Comparison of ENCODE assay signal across 8 cellular contexts in the genomic region with DNA sequence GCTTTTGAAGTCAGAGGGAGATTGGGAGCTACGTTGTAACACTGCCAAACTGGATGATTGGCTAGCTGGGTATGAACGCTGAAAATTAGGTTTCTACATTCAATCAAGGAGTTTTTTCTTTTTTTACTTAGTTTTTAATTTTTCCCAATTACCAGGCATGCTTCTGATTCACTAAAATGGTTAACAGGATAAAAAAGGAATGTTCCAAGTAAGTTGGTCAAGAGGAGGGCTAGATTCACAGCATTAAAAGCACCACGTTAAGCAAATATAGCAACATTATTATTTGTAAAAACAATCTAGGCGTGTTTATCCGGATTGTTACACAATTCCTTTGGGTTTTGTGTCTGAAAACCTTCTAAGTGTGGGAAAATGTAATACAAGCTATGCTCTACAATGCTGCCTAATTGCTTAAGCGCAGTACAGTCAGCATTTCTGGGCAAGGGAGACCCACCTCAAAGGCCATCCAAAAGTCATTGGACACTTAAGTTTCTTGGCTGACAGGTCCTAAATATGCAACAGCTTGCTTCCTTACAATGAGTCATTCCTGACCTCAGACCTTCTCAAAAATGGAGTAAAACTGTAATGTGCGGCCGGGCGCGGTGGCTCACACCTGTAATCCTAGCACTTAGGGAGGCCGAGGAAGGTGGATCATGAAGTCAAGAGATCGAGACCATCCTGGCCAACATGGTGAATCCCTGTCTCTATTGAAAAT. TPM values are rescaled to one million over a fixed set of nuclear protein-coding genes. Genes with fewer than 3 reads are reported as not detected.
DNase-seq lines count a peak whose midpoint lies in the region; ATAC-seq, FAIRE-seq and TF ChIP-seq lines count a peak whose summit lies in the region.

No MANE protein-coding gene starts in this region.

- no peak overlapping the region for H2BK120ac ChIP-seq in trophoblast cell (ENCODE audit: insufficient read depth, low read length, poor library complexity)

- H3K4me2 ChIP-seq in A549 (peak overlapping the region; percentile 99), trophoblast cell (ENCODE audit: low read length) (peak overlapping the region; percentile 58)

- FAIRE-seq in A549 (lab: Jason Lieb, UNC) = no peak
- FAIRE-seq in urothelium cell line (lab: Jason Lieb, UNC) = no peak

- no peak overlapping the region for H2BK12ac ChIP-seq in trophoblast cell (ENCODE audit: low read length)

- peaks cover 11% of the 10 kb centered on the region for H3K79me2 ChIP-seq in trophoblast cell (ENCODE audit: control insufficient read depth, insufficient read depth, low read length, poor library complexity)

- H3K4me1 Mint-ChIP-seq in activated CD8-positive, alpha-beta T cell treated with anti-CD3 and anti-CD28 coated beads, Interleukin-2, amount 10 ng/mL, durations not matched to agents 7 days and 5 days (ENCODE audit: low read depth) = peaks cover 51% of the 10 kb centered on the region

- DNase-seq in A549 (ENCODE audit: low read depth in 1 of 2, low spot score in 1 of 2) (no peak), HT-29 (ENCODE audit: low spot score) (peak; percentile 19), fibroblast of pulmonary artery (ENCODE audit: low read depth) (peak; percentile 95), trophoblast cell (peak; percentile 51 to 69), urothelium cell line (ENCODE audit: low spot score) (no peak), GM20000 (ENCODE audit: low spot score) (no peak)
- DNase-seq in activated CD8-positive, alpha-beta T cell treated with anti-CD3 and anti-CD28 coated beads, Interleukin-2, amount 10 ng/mL, durations not matched to agents 7 days and 5 days = peak; percentile 34

- H3K4ac ChIP-seq in trophoblast cell (ENCODE audit: low read depth, low read length) = peak overlapping the region; percentile 91

- H3K27me3 ChIP-seq in trophoblast cell (ENCODE audit: insufficient read depth, low read length) = no peaks in the 10 kb centered on the region

- peaks cover 14% of the 10 kb centered on the region for H3K79me1 ChIP-seq in trophoblast cell (ENCODE audit: low read length)

- POLR2A ChIA-PET in A549 (lab: Yijun Ruan, JAX) = interaction anchor here (1.7 to 5.9 kb wide), 7 partner anchors 17 to 92 kb away, joined by 15 to 132 read pairs (median 30); a partner anchor contains a TSS
- POLR2A ChIA-PET in activated CD8-positive, alpha-beta T cell treated with anti-CD3 and anti-CD28 coated beads, Interleukin-2, amount 10 ng/mL, durations not matched to agents 7 days and 5 days (lab: Charles Lee) = interaction anchor here (1.1 to 9.8 kb wide), 14 partner anchors 12 to 102 kb away, joined by 3 to 164 read pairs (median 20); a partner anchor contains a TSS

- H2AFZ ChIP-seq in trophoblast cell (ENCODE audit: insufficient read depth, low read length, poor library complexity) = no peak overlapping the region

- peak overlapping the region; percentile 88 for H3K9ac ChIP-seq in trophoblast cell (ENCODE audit: low read length)

- H3K9me3 ChIP-seq in A549 (no peaks in the 10 kb centered on the region), trophoblast cell (ENCODE audit: insufficient read depth, low read depth, low read length) (no peaks in the 10 kb centered on the region)

- H3K27ac Mint-ChIP-seq in activated CD8-positive, alpha-beta T cell treated with anti-CD3 and anti-CD28 coated beads, Interleukin-2, amount 10 ng/mL, durations not matched to agents 7 days and 5 days = peak overlapping the region; percentile 98

- peaks cover 57% of the 10 kb centered on the region for H3K36me3 Mint-ChIP-seq in activated CD8-positive, alpha-beta T cell treated with anti-CD3 and anti-CD28 coated beads, Interleukin-2, amount 10 ng/mL, durations not matched to agents 7 days and 5 days (ENCODE audit: low read depth)

- peak overlapping the region; percentile 89 for H3K4me3 Mint-ChIP-seq in activated CD8-positive, alpha-beta T cell treated with anti-CD3 and anti-CD28 coated beads, Interleukin-2, amount 10 ng/mL, durations not matched to agents 7 days and 5 days

- H3K4me3 ChIP-seq in A549 = peak overlapping the region; percentile 93
- H3K4me3 ChIP-seq in fibroblast of pulmonary artery (replicated peaks; ENCODE audit: low read depth, low read length) = peak overlapping the region; percentile 99
- H3K4me3 ChIP-seq in trophoblast cell (ENCODE audit: low read depth, low read length) = peak overlapping the region; percentile 96

- H3K23ac ChIP-seq in trophoblast cell (ENCODE audit: low read length) = no peak overlapping the region

- no peaks in the 10 kb centered on the region for H3K27me3 Mint-ChIP-seq in activated CD8-positive, alpha-beta T cell treated with anti-CD3 and anti-CD28 coated beads, Interleukin-2, amount 10 ng/mL, durations not matched to agents 7 days and 5 days (ENCODE audit: low read depth)

- peaks cover 43% of the 10 kb centered on the region for H3K4me1 ChIP-seq in A549
- H3K4me1 ChIP-seq in trophoblast cell (ENCODE audit: control insufficient read depth in 1 of 2, insufficient read depth in 2 of 2, low read length in 2 of 2) = peaks cover 4 to 14% of the 10 kb centered on the region in 2 experiments

- 2% methylated on average over 12 of the region's 12 CpGs for WGBS in A549 (ENCODE audit: missing lambda C conversion rate)
- WGBS in trophoblast cell (ENCODE audit: extremely low coverage, insufficient coverage, insufficient read length) = no CpG with 5 or more reads among the region's 12 CpGs

- H3K27ac ChIP-seq in A549 = peak overlapping the region; percentile 92
- H3K27ac ChIP-seq in trophoblast cell (ENCODE audit: low read depth, low read length) = peak overlapping the region; percentile 45

- no peak overlapping the region for H4K12ac ChIP-seq in trophoblast cell (ENCODE audit: low read depth, low read length)

- CTCF ChIA-PET in A549 (lab: Yijun Ruan, JAX) = interaction anchor here (1.0 to 18.1 kb wide), 3 partner anchors 25 to 78 kb away, joined by 3 to 308 read pairs (median 4); no protein-coding TSS in a partner anchor
- CTCF ChIA-PET in activated CD8-positive, alpha-beta T cell treated with anti-CD3 and anti-CD28 coated beads, Interleukin-2, amount 10 ng/mL, durations not matched to agents 7 days and 5 days (lab: Charles Lee) = interaction anchor here (0.9 to 6.5 kb wide), 5 partner anchors 29 to 236 kb away, joined by 3 to 98 read pairs (median 28); a partner anchor contains a TSS

- H4K8ac ChIP-seq in trophoblast cell (ENCODE audit: low read depth, low read length) = no peak overlapping the region

- H4K91ac ChIP-seq in trophoblast cell (ENCODE audit: low read depth, low read length) = no peak overlapping the region

- no peak overlapping the region for H3K18ac ChIP-seq in trophoblast cell (ENCODE audit: low read length)

- no peak for TF ChIP-seq EP300 in A549 (IDR thresholded peaks at IDR 0.05)

- TF ChIP-seq RAD21 in A549 (conservative IDR thresholded peaks at IDR 0.05 in 1 of 2, IDR thresholded peaks at IDR 0.05 in 1 of 2) = no peak

- H2AK5ac ChIP-seq in trophoblast cell (ENCODE audit: low read length) = no peak overlapping the region

- ATAC-seq in A549 = no peak
- ATAC-seq in activated CD8-positive, alpha-beta T cell treated with anti-CD3 and anti-CD28 coated beads, Interleukin-2, amount 10 ng/mL, durations not matched to agents 7 days and 5 days = no peak
- no peak for ATAC-seq in GM21528 (IDR thresholded peaks at IDR 0.05; ENCODE audit: low FRiP score, unreplicated experiment)

- no peak overlapping the region for H2BK5ac ChIP-seq in trophoblast cell (ENCODE audit: low read depth, low read length, poor library complexity)

- H3K36me3 ChIP-seq in trophoblast cell (ENCODE audit: control insufficient read depth in 1 of 2, insufficient read depth in 2 of 2, low read length in 2 of 2) = peaks cover 30 to 39% of the 10 kb centered on the region in 2 experiments

- H3K14ac ChIP-seq in trophoblast cell (ENCODE audit: low read length) = no peak overlapping the region

- no peak for TF ChIP-seq POLR2A in A549 (IDR thresholded peaks at IDR 0.05; ENCODE audit: low read length)

- TF ChIP-seq CTCF in A549 (IDR thresholded peaks at IDR 0.05) = no peak
- no peak for TF ChIP-seq CTCF in fibroblast of pulmonary artery (IDR thresholded peaks at IDR 0.05; ENCODE audit: low read length, missing control alignments)
- TF ChIP-seq CTCF in GM20000 (IDR thresholded peaks at IDR 0.05; ENCODE audit: extremely low read depth, missing control alignments) = no peak

- no peaks in the 10 kb centered on the region for H3K9me3 Mint-ChIP-seq in activated CD8-positive, alpha-beta T cell treated with anti-CD3 and anti-CD28 coated beads, Interleukin-2, amount 10 ng/mL, durations not matched to agents 7 days and 5 days (ENCODE audit: insufficient read depth)

TF ChIP-seq in A549, 52 proteins besides CTCF, POLR2A, EP300 and RAD21 (continues in another document):
- TF ChIP-seq, protein P1, sequence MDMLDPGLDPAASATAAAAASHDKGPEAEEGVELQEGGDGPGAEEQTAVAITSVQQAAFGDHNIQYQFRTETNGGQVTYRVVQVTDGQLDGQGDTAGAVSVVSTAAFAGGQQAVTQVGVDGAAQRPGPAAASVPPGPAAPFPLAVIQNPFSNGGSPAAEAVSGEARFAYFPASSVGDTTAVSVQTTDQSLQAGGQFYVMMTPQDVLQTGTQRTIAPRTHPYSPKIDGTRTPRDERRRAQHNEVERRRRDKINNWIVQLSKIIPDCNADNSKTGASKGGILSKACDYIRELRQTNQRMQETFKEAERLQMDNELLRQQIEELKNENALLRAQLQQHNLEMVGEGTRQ (IDR thresholded peaks at IDR 0.05) = no peak
- TF ChIP-seq NFE2L2 (conservative IDR thresholded peaks at IDR 0.05; ENCODE audit: low read length) = no peak

RNA-seq across cellular contexts. Expression of a gene that starts 1.2 kb away (rescaled TPM):
- 5,441 and 7,182 TPM in 2 replicates for polyA plus RNA-seq in A549 (2011; rRNA removed)
- 7,109 and 7,241 TPM in 2 replicates for polyA plus RNA-seq in A549 (2012; cell fraction: cytosol; rRNA removed)
- polyA plus RNA-seq in A549 (2012; cell fraction: nucleus; rRNA removed) = 3,292 and 3,609 TPM in 2 replicates
- 3,449 to 3,524 TPM (median 3,456 TPM) in 3 replicates for polyA plus RNA-seq in A549 (2017; fragmentation: RNase III; extraction: RNeasy Plus Mini Kit Qiagen cat#74134 plus additional on column Dnase treatment)
- 4,371 and 5,632 TPM in 2 replicates for polyA minus RNA-seq in A549 (2011; rRNA and poly(A)+ RNA removed)
- 5,263 and 5,354 TPM in 2 replicates for total RNA-seq in HT-29 (2014; rRNA removed; shearing (Covaris generic))
- 1,000 to 10,000 TPM; 2,051 to 2,121 TPM for total RNA-seq in activated CD8-positive, alpha-beta T cell treated with anti-CD3 and anti-CD28 coated beads, Interleukin-2, amount 10 ng/mL, durations not matched to agents 7 days and 5 days
- polyA plus RNA-seq in trophoblast cell (2013) = 2,531 and 2,584 TPM in 2 replicates

RNA-seq across cellular contexts. Expression of a gene that starts 5.2 kb away (rescaled TPM):
- polyA plus RNA-seq in A549 (2011; rRNA removed) (64.1 and 81.5 TPM in 2 replicates), A549 (2017; fragmentation: RNase III; extraction: RNeasy Plus Mini Kit Qiagen cat#74134 plus additional on column Dnase treatment) (43.2 to 50.8 TPM (median 45.8 TPM) in 3 replicates)
- 72.5 and 73.2 TPM in 2 replicates for polyA plus RNA-seq in A549 (2012; cell fraction: cytosol; rRNA removed)
- polyA plus RNA-seq in A549 (2012; cell fraction: nucleus; rRNA removed) = 193 and 238 TPM in 2 replicates
- polyA minus RNA-seq in A549 (2011; rRNA and poly(A)+ RNA removed) = 224 and 252 TPM in 2 replicates
- total RNA-seq in HT-29 (2014; rRNA removed; shearing (Covaris generic)) = 217 and 227 TPM in 2 replicates
- total RNA-seq in activated CD8-positive, alpha-beta T cell treated with anti-CD3 and anti-CD28 coated beads, Interleukin-2, amount 10 ng/mL, durations not matched to agents 7 days and 5 days = 100 to 1,000 TPM; 109 to 112 TPM
- 41.3 and 42.4 TPM in 2 replicates for polyA plus RNA-seq in trophoblast cell (2013)

Comparison
In these comparisons a context has a peak if more than half of its experiments do, and no peak if none do; other contexts are left out.
1. DNase-seq: peak in HT-29 (single experiment), activated CD8-positive, alpha-beta T cell treated with anti-CD3 and anti-CD28 coated beads, Interleukin-2, amount 10 ng/mL, durations not matched to agents 7 days and 5 days (single experiment), fibroblast of pulmonary artery (single experiment) and trophoblast cell (2 of 2); none in A549 (0 of 2), urothelium cell line (single experiment) and GM20000 (single experiment).
2. Peak in every context shown above with its lines, with median percentiles within 50 percentile points of each other: H3K4me3 ChIP-seq.